12 cellular contexts compared by ENCODE assay signal in genomic region chr22:31279821-31280496, GRCh38. TPM values are rescaled to one million over a fixed set of nuclear protein-coding genes. Genes with fewer than 3 reads are reported as not detected.
DNase-seq lines count a peak whose midpoint lies in the region; ATAC-seq and TF ChIP-seq lines count a peak whose summit lies in the region.
"Had no signal": no experiment of that assay in that cellular context is flagged by ENCODE, and none has a peak within 500 bp of the region (broad histone marks: within the 10 kb centered on the region; RNA-seq: fewer than 3 reads in every experiment).

No MANE protein-coding gene starts in this region.

- peak overlapping the region; percentile 43 for H3K27ac ChIP-seq in CD4-positive, alpha-beta memory T cell (ENCODE audit: low read depth, low read length)
- peak overlapping the region; percentile 77 for H3K27ac ChIP-seq in KOPT-K1 (ENCODE audit: low read depth, low read length, poor library complexity, severe bottlenecking)
- H3K27ac ChIP-seq in mammary epithelial cell (ENCODE audit: insufficient read depth, low read depth, low read length): no peak overlapping the region
- H3K27ac ChIP-seq: HL-60 had no signal

- no peaks in the 10 kb centered on the region for H3K9me3 ChIP-seq in CD4-positive, alpha-beta memory T cell (ENCODE audit: control insufficient read depth in 1 of 2, low read length in 2 of 2)
- H3K9me3 ChIP-seq in KOPT-K1 (ENCODE audit: insufficient read depth, low read length, poor library complexity, severe bottlenecking) (no peaks in the 10 kb centered on the region), mammary epithelial cell (replicated peaks; ENCODE audit: insufficient read depth, low read length) (no peaks in the 10 kb centered on the region)

- in situ Hi-C loops in mammary epithelial cell (cut with MboI; ENCODE audit: low sequenced_read_pairs in 2 of 2): no loop called here

- no peak overlapping the region for H3K4me2 ChIP-seq in mammary epithelial cell (ENCODE audit: insufficient read depth, low read depth, low read length)

- H3K27me3 Mint-ChIP-seq in CD4-positive, alpha-beta memory T cell: no peaks in the 10 kb centered on the region
- H3K27me3 Mint-ChIP-seq in naive thymus-derived CD8-positive, alpha-beta T cell: no peaks in the 10 kb centered on the region

- POLR2A ChIA-PET in CD4-positive, alpha-beta memory T cell (lab: Charles Lee; ENCODE audit: partially characterized antibody): interaction anchor here (1.4 to 17.9 kb wide), 13 partner anchors 12 to 350 kb away, joined by 3 to 1203 read pairs (median 19); partner anchors contain the start of genes LIMK2, PATZ1 and PIK3IP1
- POLR2A ChIA-PET in naive thymus-derived CD8-positive, alpha-beta T cell (lab: Charles Lee): interaction anchor here (0.7 to 22.1 kb wide), 13 partner anchors 11 to 119 kb away, joined by 3 to 1498 read pairs (median 8); partner anchors contain the start of genes DRG1, LIMK2, PATZ1 and PIK3IP1

- peaks cover 59 to 85% of the 10 kb centered on the region in 2 donors for H3K36me3 Mint-ChIP-seq in CD4-positive, alpha-beta memory T cell
- H3K36me3 Mint-ChIP-seq in naive thymus-derived CD8-positive, alpha-beta T cell: peaks cover 6 to 63% (median 35%) of the 10 kb centered on the region in 3 donors

- DNase-seq in CD4-positive, alpha-beta memory T cell: no peak
- DNase-seq in mammary epithelial cell (peak; percentile 25), NCI-H1694 (lab: John Stamatoyannopoulos, UW) (no peak), iPS-NIHi11 (ENCODE audit: low spot score) (no peak)
- DNase-seq in naive thymus-derived CD8-positive, alpha-beta T cell: peak in 1 of 10 donors; percentile 32
- no peak for DNase-seq in stimulated activated CD4-positive, alpha-beta T cell treated with anti-CD3 and anti-CD28 coated beads, Interleukin-2, amount 100 ng/mL, for 48 hours
- DNase-seq: GDM1, NCI-H2081 treated with DMSO at 0.1 percent for 48 hours had no signal

- peaks cover 63% of the 10 kb centered on the region for H3K36me3 ChIP-seq in CD4-positive, alpha-beta memory T cell (ENCODE audit: insufficient read depth, low read length)
- H3K36me3 ChIP-seq in KOPT-K1 (ENCODE audit: insufficient read depth, low read length) (peaks cover 48% of the 10 kb centered on the region), mammary epithelial cell (ENCODE audit: insufficient read depth, low read length) (peaks cover 15% of the 10 kb centered on the region)

- no peaks in the 10 kb centered on the region for H3K79me2 ChIP-seq in mammary epithelial cell (ENCODE audit: insufficient read depth, low read length)

- H3K27ac Mint-ChIP-seq in CD4-positive, alpha-beta memory T cell: peak overlapping the region; percentile 94 to 99 (median 97)
- peak overlapping the region; percentile 93 to 100 (median 99) for H3K27ac Mint-ChIP-seq in naive thymus-derived CD8-positive, alpha-beta T cell
- H3K27ac Mint-ChIP-seq: WTC11 had no signal

- dilution Hi-C loops in mammary epithelial cell (cut with HindIII; ENCODE audit: low sequenced_read_pairs): loop anchor here (5.0 kb wide), 2 partner anchors 68 to 93 kb away; partner anchors contain the start of gene LIMK2

- H3K4me1 Mint-ChIP-seq in CD4-positive, alpha-beta memory T cell: peaks cover 63 to 96% (median 80%) of the 10 kb centered on the region in 4 donors
- peaks cover 42 to 96% (median 94%) of the 10 kb centered on the region in 4 donors for H3K4me1 Mint-ChIP-seq in naive thymus-derived CD8-positive, alpha-beta T cell

- no peaks in the 10 kb centered on the region for H3K27me3 ChIP-seq in CD4-positive, alpha-beta memory T cell (ENCODE audit: insufficient read depth, low read length)
- H3K27me3 ChIP-seq in mammary epithelial cell (ENCODE audit: insufficient read depth, low read length): no peaks in the 10 kb centered on the region

- no peak overlapping the region for H3K9ac ChIP-seq in mammary epithelial cell (ENCODE audit: insufficient read depth, low read length)

- H4K20me1 ChIP-seq in mammary epithelial cell (ENCODE audit: insufficient read depth, low read length): no peaks in the 10 kb centered on the region

- no peak for ATAC-seq in naive thymus-derived CD8-positive, alpha-beta T cell
- no peak for ATAC-seq in HG03175 (IDR thresholded peaks at IDR 0.05; ENCODE audit: unreplicated experiment)
- ATAC-seq: WTC11 had no signal

- CTCF ChIA-PET in CD4-positive, alpha-beta memory T cell (lab: Charles Lee; ENCODE audit: partially characterized antibody): interaction anchor here (1.1 to 12.3 kb wide), 7 partner anchors 10 to 67 kb away, joined by 3 to 114 read pairs (median 10); partner anchors contain the start of genes LIMK2 and PIK3IP1
- CTCF ChIA-PET in mammary epithelial cell (lab: Charles Lee; ENCODE audit: low non-redundant PET): no interaction called here

- H3K4me3 ChIP-seq in CD4-positive, alpha-beta memory T cell (ENCODE audit: low read length in 2 of 2): peak overlapping the region in 1 of 2 donors; percentile 3
- no peak overlapping the region for H3K4me3 ChIP-seq in mammary epithelial cell (replicated peaks in 1 of 3; ENCODE audit: insufficient read depth in 1 of 3, low read depth in 2 of 3, low read length in 3 of 3)

- no TSS peak for BruUV-seq in mammary epithelial cell (replicated peaks; lab: Mats Ljungman, UMichigan)

- no peak overlapping the region for H2AFZ ChIP-seq in mammary epithelial cell (ENCODE audit: low read depth, low read length)

- no peaks in the 10 kb centered on the region for H3K9me3 Mint-ChIP-seq in CD4-positive, alpha-beta memory T cell
- H3K9me3 Mint-ChIP-seq in naive thymus-derived CD8-positive, alpha-beta T cell: no peaks in the 10 kb centered on the region
- H3K9me3 Mint-ChIP-seq: WTC11 had no signal

- H3K4me1 ChIP-seq in CD4-positive, alpha-beta memory T cell (ENCODE audit: insufficient read depth, low read length): peaks cover 94% of the 10 kb centered on the region
- no peaks in the 10 kb centered on the region for H3K4me1 ChIP-seq in mammary epithelial cell (ENCODE audit: insufficient read depth, low read length)

- intact Hi-C loops in CD4-positive, alpha-beta memory T cell (cut with micrococcal nuclease): loop anchor here (1.0 to 2.0 kb wide), 3 partner anchors 12 to 67 kb away; partner anchors contain the start of genes LIMK2 and PIK3IP1
- intact Hi-C loops in mammary epithelial cell (cut with micrococcal nuclease): no loop called here

- H3K4me3 Mint-ChIP-seq in CD4-positive, alpha-beta memory T cell: peak overlapping the region in 7 of 8 donors; percentile 71 to 84 (median 78)
- H3K4me3 Mint-ChIP-seq in naive thymus-derived CD8-positive, alpha-beta T cell: peak overlapping the region; percentile 37 to 100 (median 80)
- H3K4me3 Mint-ChIP-seq: WTC11 had no signal

- no peak for TF ChIP-seq CTCF in mammary epithelial cell (conservative IDR thresholded peaks at IDR 0.05 in 1 of 2, IDR thresholded peaks at IDR 0.05 in 1 of 2; ENCODE audit: extremely low read depth in 1 of 2, insufficient read depth in 1 of 2, low read depth in 1 of 2, low read length in 2 of 2)

RNA-seq across cellular contexts. Expression of gene PIK3IP1, which starts 12.3 kb away (rescaled TPM):
- total RNA-seq in CD4-positive, alpha-beta memory T cell: 100 to 1,000 TPM; 399 to 411 TPM
- 100 to 1,000 TPM; 418 to 473 TPM for polyA plus RNA-seq in CD4-positive, alpha-beta memory T cell
- total RNA-seq in mammary epithelial cell: 10 to 100 TPM in 1 of 2 donors, 1 to 10 TPM in 1; 2.9 to 14.2 TPM
- polyA plus RNA-seq in mammary epithelial cell: 2.8 TPM
- 0.31 TPM for polyA minus RNA-seq in mammary epithelial cell
- 100 to 1,000 TPM; 730 to 741 TPM for total RNA-seq in naive thymus-derived CD8-positive, alpha-beta T cell
- 100 to 1,000 TPM; 530 to 963 (median 585) TPM for polyA plus RNA-seq in naive thymus-derived CD8-positive, alpha-beta T cell

Comparison
In these comparisons a context has a peak if more than half of its experiments do, and no peak if none do; other contexts are left out.
1. RNA of gene PIK3IP1, which starts 12.3 kb away (total RNA-seq): 730 to 741 TPM in naive thymus-derived CD8-positive, alpha-beta T cell and 399 to 411 TPM in CD4-positive, alpha-beta memory T cell; 2.9 to 14.2 TPM in mammary epithelial cell; every median in the first group is over 10 times any median in the second.